In the genomic region with DNA sequence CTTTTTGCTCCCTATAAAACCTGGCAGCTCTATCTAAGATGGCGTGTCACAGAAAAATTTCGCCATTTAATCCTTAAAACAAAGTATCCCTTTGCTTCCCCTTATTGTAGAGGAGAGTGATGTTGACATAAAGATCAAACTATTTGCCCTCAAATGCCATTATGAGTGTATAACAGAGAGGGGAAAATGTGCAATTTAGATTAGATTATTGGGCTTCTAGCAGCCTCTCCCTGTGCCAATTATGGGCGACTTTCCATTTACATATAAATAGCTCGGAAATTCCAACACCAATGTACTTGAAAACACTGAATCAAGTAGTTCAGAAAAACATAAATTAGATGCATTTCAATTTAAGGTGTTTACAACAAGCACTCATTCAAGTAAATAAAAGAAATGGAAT, we compare ENCODE assay signal across 20 cellular contexts.
DNase-seq lines count a peak whose midpoint lies in the region; ATAC-seq and TF ChIP-seq lines count a peak whose summit lies in the region.
"Had no signal": no experiment of that assay in that cellular context is flagged by ENCODE, and none has a peak within 500 bp of the region (broad histone marks: within the 10 kb centered on the region; RNA-seq: fewer than 3 reads in every experiment).

No MANE protein-coding gene starts in this region.

- peaks cover 9% of the 10 kb centered on the region for H3K9me3 ChIP-seq in KOPT-K1 (ENCODE audit: insufficient read depth, low read length, poor library complexity, severe bottlenecking)
- H3K9me3 ChIP-seq: MG63 had no signal

- peaks cover 17 to 45% of the 10 kb centered on the region in 2 donors for H3K4me1 Mint-ChIP-seq in natural killer cell treated with Interleukin-12 subunit alpha and Interleukin-12 subunit beta and Interleukin-15 and Interleukin-18, amount 100 ng/mL, for 72 hours (ENCODE audit: low read depth in 2 of 2)
- H3K4me1 Mint-ChIP-seq in natural killer cell: no peaks in the 10 kb centered on the region
- H3K4me1 Mint-ChIP-seq in activated naive CD8-positive, alpha-beta T cell treated with anti-CD3 and anti-CD28 coated beads, Interleukin-2, amount 10 ng/mL, durations not matched to agents 7 days and 5 days: peaks cover 70% of the 10 kb centered on the region
- peaks cover 94% of the 10 kb centered on the region for H3K4me1 Mint-ChIP-seq in stimulated activated naive CD8-positive, alpha-beta T cell treated with anti-CD3 and anti-CD28 coated beads, Interleukin-15, amount 100 ng/mL, for 72 hours

- H3K9me3 Mint-ChIP-seq in natural killer cell treated with Interleukin-12 subunit alpha and Interleukin-12 subunit beta and Interleukin-15 and Interleukin-18, amount 100 ng/mL, for 72 hours: no peaks in the 10 kb centered on the region
- H3K9me3 Mint-ChIP-seq in natural killer cell: no peaks in the 10 kb centered on the region
- H3K9me3 Mint-ChIP-seq in activated naive CD8-positive, alpha-beta T cell treated with anti-CD3 and anti-CD28 coated beads, Interleukin-2, amount 10 ng/mL, durations not matched to agents 7 days and 5 days: peaks cover 3% of the 10 kb centered on the region
- H3K9me3 Mint-ChIP-seq in stimulated activated naive CD8-positive, alpha-beta T cell treated with anti-CD3 and anti-CD28 coated beads, Interleukin-15, amount 100 ng/mL, for 72 hours: peaks cover 7% of the 10 kb centered on the region in 2 donors

- peak overlapping the region; percentile 52 to 85 for H3K27ac Mint-ChIP-seq in natural killer cell treated with Interleukin-12 subunit alpha and Interleukin-12 subunit beta and Interleukin-15 and Interleukin-18, amount 100 ng/mL, for 72 hours
- no peak overlapping the region for H3K27ac Mint-ChIP-seq in natural killer cell
- H3K27ac Mint-ChIP-seq in activated naive CD8-positive, alpha-beta T cell treated with anti-CD3 and anti-CD28 coated beads, Interleukin-2, amount 10 ng/mL, durations not matched to agents 7 days and 5 days: peak overlapping the region; percentile 96
- H3K27ac Mint-ChIP-seq in stimulated activated naive CD8-positive, alpha-beta T cell treated with anti-CD3 and anti-CD28 coated beads, Interleukin-15, amount 100 ng/mL, for 72 hours: peak overlapping the region; percentile 89 to 97
- H3K27ac Mint-ChIP-seq: IgD-negative memory B cell, type B pancreatic cell had no signal

- H3K27ac ChIP-seq in KOPT-K1 (ENCODE audit: low read depth, low read length, poor library complexity, severe bottlenecking): peak overlapping the region; percentile 94
- H3K27ac ChIP-seq: epithelial cell of prostate had no signal

- H3K36me3 Mint-ChIP-seq in natural killer cell treated with Interleukin-12 subunit alpha and Interleukin-12 subunit beta and Interleukin-15 and Interleukin-18, amount 100 ng/mL, for 72 hours: peaks cover 12% of the 10 kb centered on the region
- H3K36me3 Mint-ChIP-seq in natural killer cell: no peaks in the 10 kb centered on the region
- peaks cover 27% of the 10 kb centered on the region for H3K36me3 Mint-ChIP-seq in activated naive CD8-positive, alpha-beta T cell treated with anti-CD3 and anti-CD28 coated beads, Interleukin-2, amount 10 ng/mL, durations not matched to agents 7 days and 5 days
- H3K36me3 Mint-ChIP-seq: type B pancreatic cell had no signal

- intact Hi-C loops in natural killer cell (cut with micrococcal nuclease): no loop called here

- ATAC-seq in natural killer cell treated with Interleukin-12 subunit alpha and Interleukin-12 subunit beta and Interleukin-15 and Interleukin-18, amount 100 ng/mL, for 72 hours: no peak
- ATAC-seq in natural killer cell: no peak
- ATAC-seq in activated naive CD8-positive, alpha-beta T cell treated with anti-CD3 and anti-CD28 coated beads, Interleukin-2, amount 10 ng/mL, durations not matched to agents 7 days and 5 days (ENCODE audit: low read depth): no peak
- ATAC-seq in stimulated activated naive CD8-positive, alpha-beta T cell treated with anti-CD3 and anti-CD28 coated beads, Interleukin-15, amount 100 ng/mL, for 72 hours: no peak
- ATAC-seq: HCT116, Right ventricle myocardium inferior had no signal

- H3K27me3 Mint-ChIP-seq in natural killer cell treated with Interleukin-12 subunit alpha and Interleukin-12 subunit beta and Interleukin-15 and Interleukin-18, amount 100 ng/mL, for 72 hours: no peaks in the 10 kb centered on the region
- H3K27me3 Mint-ChIP-seq in natural killer cell (ENCODE audit: low read depth in 2 of 2): no peaks in the 10 kb centered on the region
- H3K27me3 Mint-ChIP-seq in activated naive CD8-positive, alpha-beta T cell treated with anti-CD3 and anti-CD28 coated beads, Interleukin-2, amount 10 ng/mL, durations not matched to agents 7 days and 5 days: no peaks in the 10 kb centered on the region
- no peaks in the 10 kb centered on the region for H3K27me3 Mint-ChIP-seq in stimulated activated naive CD8-positive, alpha-beta T cell treated with anti-CD3 and anti-CD28 coated beads, Interleukin-15, amount 100 ng/mL, for 72 hours
- H3K27me3 Mint-ChIP-seq: IgD-negative memory B cell, type B pancreatic cell had no signal

- POLR2A ChIA-PET in activated naive CD8-positive, alpha-beta T cell treated with anti-CD3 and anti-CD28 coated beads, Interleukin-2, amount 10 ng/mL, durations not matched to agents 7 days and 5 days (lab: Charles Lee): interaction anchor here (1.0 to 8.3 kb wide), 3 partner anchors 14 to 65 kb away, joined by 3 to 50 read pairs (median 7); partner anchors contain the start of gene LRRN3

- no peak for DNase-seq in natural killer cell treated with Interleukin-12 subunit alpha and Interleukin-12 subunit beta and Interleukin-15 and Interleukin-18, amount 100 ng/mL, for 72 hours (ENCODE audit: low spot score)
- no peak for DNase-seq in natural killer cell
- no peak for DNase-seq in activated naive CD8-positive, alpha-beta T cell treated with anti-CD3 and anti-CD28 coated beads, Interleukin-2, amount 10 ng/mL, durations not matched to agents 7 days and 5 days
- DNase-seq in stimulated activated naive CD8-positive, alpha-beta T cell treated with anti-CD3 and anti-CD28 coated beads, Interleukin-15, amount 100 ng/mL, for 72 hours: no peak
- DNase-seq in GM10266 (ENCODE audit: extremely low spot score): no peak
- no peak for DNase-seq in NCI-H2081 (lab: John Stamatoyannopoulos, UW)
- DNase-seq in amygdala (lab: John Stamatoyannopoulos, UW): no peak
- DNase-seq: activated CD4-positive, alpha-beta T cell treated with anti-CD3 and anti-CD28 coated beads, Interleukin-2, amount 50 U/mL, for 4 hours; central memory CD4-positive, alpha-beta T cell; MG63; NCI-H1436; NCI-H82; small intestine; stimulated activated CD4-positive, alpha-beta T cell treated with anti-CD3 and anti-CD28 coated beads, Interleukin-2, amount 100 ng/mL, for 48 hours had no signal

- no peaks in the 10 kb centered on the region for H3K36me3 ChIP-seq in KOPT-K1 (ENCODE audit: insufficient read depth, low read length)
- H3K36me3 ChIP-seq: MG63 had no signal

- peak overlapping the region; percentile 59 for H3K4me3 Mint-ChIP-seq in natural killer cell treated with Interleukin-12 subunit alpha and Interleukin-12 subunit beta and Interleukin-15 and Interleukin-18, amount 100 ng/mL, for 72 hours
- H3K4me3 Mint-ChIP-seq in natural killer cell: no peak overlapping the region
- H3K4me3 Mint-ChIP-seq in activated naive CD8-positive, alpha-beta T cell treated with anti-CD3 and anti-CD28 coated beads, Interleukin-2, amount 10 ng/mL, durations not matched to agents 7 days and 5 days: peak overlapping the region; percentile 79
- peak overlapping the region; percentile 60 to 80 for H3K4me3 Mint-ChIP-seq in stimulated activated naive CD8-positive, alpha-beta T cell treated with anti-CD3 and anti-CD28 coated beads, Interleukin-15, amount 100 ng/mL, for 72 hours
- H3K4me3 Mint-ChIP-seq: IgD-negative memory B cell, type B pancreatic cell had no signal

- TF ChIP-seq CTCF in natural killer cell (IDR thresholded peaks at IDR 0.05) (no peak), GM10266 (IDR thresholded peaks at IDR 0.05; ENCODE audit: control insufficient read depth, insufficient read depth, low read depth, missing control alignments) (no peak)

Comparison
In these comparisons a context has a peak if more than half of its experiments do, and no peak if none do; other contexts are left out.
1. H3K27ac Mint-ChIP-seq: peak in natural killer cell treated with Interleukin-12 subunit alpha and Interleukin-12 subunit beta and Interleukin-15 and Interleukin-18, amount 100 ng/mL, for 72 hours (2 of 2), activated naive CD8-positive, alpha-beta T cell treated with anti-CD3 and anti-CD28 coated beads, Interleukin-2, amount 10 ng/mL, durations not matched to agents 7 days and 5 days (single experiment) and stimulated activated naive CD8-positive, alpha-beta T cell treated with anti-CD3 and anti-CD28 coated beads, Interleukin-15, amount 100 ng/mL, for 72 hours (2 of 2); none in natural killer cell (0 of 2).